In the genomic region with DNA sequence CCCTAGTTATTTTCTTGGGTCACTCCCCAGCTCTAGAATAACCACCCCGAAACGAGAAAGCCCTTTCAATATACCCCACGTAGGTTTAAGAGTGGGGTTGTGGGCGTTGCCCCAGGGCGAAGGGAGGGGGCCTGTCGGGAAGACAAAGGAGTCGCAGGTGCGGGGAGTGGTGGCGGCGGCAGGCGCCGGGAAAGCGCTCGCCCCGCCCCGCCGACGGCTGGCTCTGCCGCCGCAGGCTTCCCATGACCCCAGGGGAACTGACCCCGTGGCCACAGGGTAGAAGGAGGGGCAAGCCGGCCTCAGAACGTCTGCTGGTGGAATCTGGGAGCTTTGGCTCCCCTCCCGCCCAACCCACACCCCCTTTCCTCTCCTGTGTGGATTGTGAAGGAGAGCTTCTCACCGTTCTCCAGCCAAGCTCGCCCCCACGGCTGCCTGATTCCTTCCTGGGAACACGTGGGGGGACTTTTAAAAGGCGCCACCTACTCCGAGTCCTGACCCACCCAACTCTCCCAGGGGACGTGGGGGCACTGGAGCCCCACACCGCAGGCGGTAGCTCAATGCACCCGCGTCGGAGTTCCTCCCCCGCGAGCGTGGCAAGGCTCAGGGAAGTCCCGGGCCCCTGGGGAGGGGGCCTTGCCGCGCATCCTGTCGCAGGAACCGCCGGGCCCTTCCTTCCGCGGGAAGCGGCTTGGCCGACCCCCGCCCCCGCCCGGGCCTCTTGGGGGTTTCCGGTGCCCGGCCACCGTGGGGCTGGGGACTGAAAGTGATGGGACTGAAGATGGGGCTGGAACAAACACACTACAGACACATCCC, we compare ENCODE assay signal across 8 cellular contexts. TPM values are rescaled to one million over a fixed set of nuclear protein-coding genes. Genes with fewer than 3 reads are reported as not detected.
DNase-seq lines count a peak whose midpoint lies in the region; ATAC-seq, FAIRE-seq and TF ChIP-seq lines count a peak whose summit lies in the region.

No MANE protein-coding gene starts in this region.

- H3K79me2 ChIP-seq in neural progenitor cell (ENCODE audit: low read depth) = peaks cover 33% of the 10 kb centered on the region

- H3K4me1 ChIP-seq in foreskin keratinocyte (peaks cover 7% of the 10 kb centered on the region), neural progenitor cell (peaks cover 8% of the 10 kb centered on the region)

- H3F3A ChIP-seq in neural progenitor cell (ENCODE audit: low read depth) = peaks cover 53% of the 10 kb centered on the region

- peaks cover 36% of the 10 kb centered on the region for H3K4me1 Mint-ChIP-seq in neural progenitor cell

- H3K9me3 ChIP-seq in neural progenitor cell (ENCODE audit: low read depth) = no peaks in the 10 kb centered on the region

- H3K9ac ChIP-seq in neural progenitor cell = no peak overlapping the region

- peak; percentile 28 for ATAC-seq in HG02759 (IDR thresholded peaks at IDR 0.05; ENCODE audit: unreplicated experiment)
- ATAC-seq in foreskin keratinocyte = peak; percentile 15

- peak overlapping the region; percentile 94 for H3K4me3 Mint-ChIP-seq in neural progenitor cell

- no peak for TF ChIP-seq CTCF in foreskin keratinocyte (conservative IDR thresholded peaks at IDR 0.05)
- TF ChIP-seq CTCF in neural progenitor cell (IDR thresholded peaks at IDR 0.05) = no peak

- H2AFZ ChIP-seq in neural progenitor cell (replicated peaks) = no peak overlapping the region

- H3K27me3 Mint-ChIP-seq in neural progenitor cell (ENCODE audit: insufficient read depth, low read depth) = peaks cover 20% of the 10 kb centered on the region

- peak overlapping the region; percentile 91 for H3K4me3 ChIP-seq in neural progenitor cell

- H3K27ac ChIP-seq in foreskin keratinocyte (peak overlapping the region; percentile 85), neural progenitor cell (peak overlapping the region; percentile 38)

- H3K4me2 ChIP-seq in neural progenitor cell = peak overlapping the region; percentile 90

- peaks cover 7% of the 10 kb centered on the region for H3K36me3 Mint-ChIP-seq in neural progenitor cell

- no peaks in the 10 kb centered on the region for H3K9me3 Mint-ChIP-seq in neural progenitor cell

- no peak for FAIRE-seq in urothelium cell line (lab: Jason Lieb, UNC)

- H3K27ac Mint-ChIP-seq in neural progenitor cell = peak overlapping the region; percentile 25

- peaks cover 25% of the 10 kb centered on the region for H4K20me1 ChIP-seq in neural progenitor cell (ENCODE audit: low read depth)

- no peaks in the 10 kb centered on the region for H3K36me3 ChIP-seq in neural progenitor cell

- H3K27me3 ChIP-seq in foreskin keratinocyte = no peaks in the 10 kb centered on the region
- H3K27me3 ChIP-seq in neural progenitor cell = no peaks in the 10 kb centered on the region

- DNase-seq in CMK (ENCODE audit: low read depth) = peak; percentile 86
- peak; percentile 64 for DNase-seq in RPMI8226
- DNase-seq in activated gamma-delta T cell treated with Interleukin-2 at 50 U/mL for 16 hours = peak; percentile 78
- DNase-seq in foreskin keratinocyte = no peak
- peak; percentile 96 for DNase-seq in neural progenitor cell (ENCODE audit: low spot score)
- peak; percentile 56 for DNase-seq in urothelium cell line (ENCODE audit: low spot score)
- DNase-seq in NCI-H128 (lab: John Stamatoyannopoulos, UW; ENCODE audit: unreplicated experiment) = no peak

RNA-seq across cellular contexts. Expression of a gene that starts 5.5 kb away (rescaled TPM):
- 48.2 and 51.8 TPM in 2 replicates for total RNA-seq in foreskin keratinocyte
- polyA plus RNA-seq in foreskin keratinocyte = 72.2 and 90.4 TPM in 2 replicates
- 13.7 and 55.4 TPM in 2 replicates for total RNA-seq in neural progenitor cell (ENCODE audit: low replicate concordance)

RNA-seq across cellular contexts. Expression of a gene that starts 5.5 kb away (rescaled TPM):
- total RNA-seq in foreskin keratinocyte (66.7 and 69.4 TPM in 2 replicates), neural progenitor cell (ENCODE audit: low replicate concordance) (36.5 and 51.2 TPM in 2 replicates)
- 95.3 and 97.5 TPM in 2 replicates for polyA plus RNA-seq in foreskin keratinocyte

RNA-seq across cellular contexts. Expression of a gene that starts 37.6 kb away (rescaled TPM):
- 71.7 and 72.6 TPM in 2 replicates for total RNA-seq in foreskin keratinocyte
- polyA plus RNA-seq in foreskin keratinocyte = 32.9 and 36.7 TPM in 2 replicates
- 34.7 and 108 TPM in 2 replicates for total RNA-seq in neural progenitor cell (ENCODE audit: low replicate concordance)

RNA-seq across cellular contexts. Expression of a gene that starts 39.1 kb away (rescaled TPM):
- total RNA-seq in foreskin keratinocyte (35.7 and 37.7 TPM in 2 replicates), neural progenitor cell (ENCODE audit: low replicate concordance) (30.2 and 49.0 TPM in 2 replicates)
- 43.4 and 44.8 TPM in 2 replicates for polyA plus RNA-seq in foreskin keratinocyte

RNA-seq across cellular contexts. Expression of a gene that starts 53.0 kb away (rescaled TPM):
- total RNA-seq in foreskin keratinocyte (1.9 and 2.1 TPM in 2 replicates), neural progenitor cell (ENCODE audit: low replicate concordance) (0.88 and 2.2 TPM in 2 replicates)
- 1.6 and 2.7 TPM in 2 replicates for polyA plus RNA-seq in foreskin keratinocyte

Comparison
In these comparisons a context has a peak if more than half of its experiments do, and no peak if none do; other contexts are left out.
1. DNase-seq: peak in CMK (single experiment), RPMI8226 (single experiment), activated gamma-delta T cell treated with Interleukin-2 at 50 U/mL for 16 hours (single experiment), neural progenitor cell (single experiment) and urothelium cell line (single experiment); none in foreskin keratinocyte (0 of 2) and NCI-H128 (single experiment).